ENCODE assay signal across 8 cellular contexts in the genomic region with DNA sequence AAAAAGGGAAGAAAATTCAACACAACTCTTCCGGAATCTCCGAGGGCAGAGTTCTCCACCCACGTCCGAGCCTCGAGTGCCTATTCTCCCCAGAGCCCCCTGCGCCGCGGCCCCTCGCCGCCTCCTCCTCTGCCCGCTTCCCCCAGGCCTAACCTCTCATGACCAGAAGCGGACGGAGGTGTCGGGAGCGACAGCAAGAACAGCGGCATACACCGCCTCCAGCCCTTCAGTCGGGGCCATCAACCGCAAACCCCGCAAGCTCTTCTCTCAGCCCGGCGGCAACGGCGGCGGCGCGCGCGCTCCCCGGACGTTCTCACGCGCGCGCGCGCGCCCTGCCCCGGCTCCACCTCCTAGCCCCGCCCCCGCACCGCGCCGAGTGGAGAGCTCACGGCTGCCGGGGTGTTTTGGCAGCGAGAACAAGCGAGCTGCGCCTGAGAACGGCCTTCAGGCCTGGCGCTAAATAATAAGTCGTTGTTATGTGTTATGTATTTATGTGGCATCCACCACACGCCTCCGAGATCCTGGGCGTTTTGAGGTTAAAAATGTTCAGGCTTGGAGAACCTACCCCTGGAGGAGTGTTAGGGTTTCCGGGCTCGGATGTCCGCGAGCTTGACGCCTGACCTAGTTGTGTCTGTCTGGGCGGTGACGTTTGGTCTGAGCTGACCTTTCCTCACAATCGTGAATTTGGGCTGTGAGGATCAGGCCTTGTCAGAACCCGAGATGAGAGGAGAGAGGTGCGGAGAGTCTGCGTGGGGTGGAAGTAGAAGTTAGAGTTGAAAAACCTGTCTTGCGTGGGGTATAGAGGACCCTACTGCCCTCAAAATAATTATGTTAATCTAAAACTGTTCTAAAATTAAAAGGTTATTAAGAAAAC. TPM values are rescaled to one million over a fixed set of nuclear protein-coding genes. Genes with fewer than 3 reads are reported as not detected.
A peak's percentile ranks its signal among the peaks of the same experiment; 100 is the strongest.
DNase-seq lines count a peak whose midpoint lies in the region; ATAC-seq lines count a peak whose summit lies in the region.

A gene with protein sequence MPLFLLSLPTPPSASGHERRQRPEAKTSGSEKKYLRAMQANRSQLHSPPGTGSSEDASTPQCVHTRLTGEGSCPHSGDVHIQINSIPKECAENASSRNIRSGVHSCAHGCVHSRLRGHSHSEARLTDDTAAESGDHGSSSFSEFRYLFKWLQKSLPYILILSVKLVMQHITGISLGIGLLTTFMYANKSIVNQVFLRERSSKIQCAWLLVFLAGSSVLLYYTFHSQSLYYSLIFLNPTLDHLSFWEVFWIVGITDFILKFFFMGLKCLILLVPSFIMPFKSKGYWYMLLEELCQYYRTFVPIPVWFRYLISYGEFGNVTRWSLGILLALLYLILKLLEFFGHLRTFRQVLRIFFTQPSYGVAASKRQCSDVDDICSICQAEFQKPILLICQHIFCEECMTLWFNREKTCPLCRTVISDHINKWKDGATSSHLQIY (minus strand): TSS at position 286 of the 874 bp plus-strand sequence. CDS start 77 bp downstream, at position 209.

- H3K9me3 Mint-ChIP-seq in activated CD8-positive, alpha-beta memory T cell treated with anti-CD3 and anti-CD28 coated beads, Interleukin-2, amount 10 ng/mL, durations not matched to agents 7 days and 5 days (ENCODE audit: low read depth): no peaks in the 10 kb centered on the region
- H3K9me3 Mint-ChIP-seq in effector memory CD8-positive, alpha-beta T cell: no peaks in the 10 kb centered on the region
- H3K9me3 Mint-ChIP-seq in memory B cell: no peaks in the 10 kb centered on the region

- no peaks in the 10 kb centered on the region for H3K9me3 ChIP-seq in NT2/D1 (ENCODE audit: insufficient read depth, low read length)

- peaks cover 19% of the 10 kb centered on the region for H3K4me1 Mint-ChIP-seq in activated CD8-positive, alpha-beta memory T cell treated with anti-CD3 and anti-CD28 coated beads, Interleukin-2, amount 10 ng/mL, durations not matched to agents 7 days and 5 days
- H3K4me1 Mint-ChIP-seq in effector memory CD8-positive, alpha-beta T cell (ENCODE audit: low read depth in 2 of 2): peaks cover 13 to 19% of the 10 kb centered on the region in 2 donors
- peaks cover 8% of the 10 kb centered on the region for H3K4me1 Mint-ChIP-seq in memory B cell

- H3K27ac Mint-ChIP-seq in activated CD8-positive, alpha-beta memory T cell treated with anti-CD3 and anti-CD28 coated beads, Interleukin-2, amount 10 ng/mL, durations not matched to agents 7 days and 5 days: peak within 1 kb of the TSS; percentile 92
- peak within 1 kb of the TSS; percentile 92 to 95 for H3K27ac Mint-ChIP-seq in effector memory CD8-positive, alpha-beta T cell
- peak within 1 kb of the TSS; percentile 94 for H3K27ac Mint-ChIP-seq in memory B cell

- H3K4me3 ChIP-seq in NT2/D1 (ENCODE audit: insufficient read length, low read depth): peak within 1 kb of the TSS; percentile 58

- ATAC-seq in GM19438 (IDR thresholded peaks at IDR 0.05; ENCODE audit: low read depth, unreplicated experiment) (peak; percentile 80), memory B cell (ENCODE audit: low read depth) (peak; percentile 88)
- peak; percentile 93 for ATAC-seq in activated CD8-positive, alpha-beta memory T cell treated with anti-CD3 and anti-CD28 coated beads, Interleukin-2, amount 10 ng/mL, durations not matched to agents 7 days and 5 days
- peak; percentile 89 for ATAC-seq in effector memory CD8-positive, alpha-beta T cell (replicated peaks)

- peaks cover 21% of the 10 kb centered on the region for H3K27me3 ChIP-seq in NT2/D1 (ENCODE audit: insufficient read depth, insufficient read length)

- H3K27me3 Mint-ChIP-seq in activated CD8-positive, alpha-beta memory T cell treated with anti-CD3 and anti-CD28 coated beads, Interleukin-2, amount 10 ng/mL, durations not matched to agents 7 days and 5 days: no peaks in the 10 kb centered on the region
- no peaks in the 10 kb centered on the region for H3K27me3 Mint-ChIP-seq in effector memory CD8-positive, alpha-beta T cell
- no peaks in the 10 kb centered on the region for H3K27me3 Mint-ChIP-seq in memory B cell

- CTCF ChIA-PET in activated CD8-positive, alpha-beta memory T cell treated with anti-CD3 and anti-CD28 coated beads, Interleukin-2, amount 10 ng/mL, durations not matched to agents 7 days and 5 days (lab: Charles Lee): interaction anchor here (0.6 to 1.6 kb wide), 8 partner anchors 50 to 662 kb away, joined by 3 to 10 read pairs (median 4); partner anchors contain the start of genes PTRH2, TUBD1 and VMP1

- peak within 1 kb of the TSS; percentile 80 for H3K4me3 Mint-ChIP-seq in activated CD8-positive, alpha-beta memory T cell treated with anti-CD3 and anti-CD28 coated beads, Interleukin-2, amount 10 ng/mL, durations not matched to agents 7 days and 5 days
- peak within 1 kb of the TSS; percentile 78 to 89 for H3K4me3 Mint-ChIP-seq in effector memory CD8-positive, alpha-beta T cell
- peak within 1 kb of the TSS; percentile 93 for H3K4me3 Mint-ChIP-seq in memory B cell

- no peaks in the 10 kb centered on the region for H3K4me1 ChIP-seq in NT2/D1 (ENCODE audit: insufficient read depth, insufficient read length)

- peaks cover 5% of the 10 kb centered on the region for H3K36me3 Mint-ChIP-seq in activated CD8-positive, alpha-beta memory T cell treated with anti-CD3 and anti-CD28 coated beads, Interleukin-2, amount 10 ng/mL, durations not matched to agents 7 days and 5 days
- peaks cover 9% of the 10 kb centered on the region for H3K36me3 Mint-ChIP-seq in effector memory CD8-positive, alpha-beta T cell (ENCODE audit: insufficient read depth)
- peaks cover 3% of the 10 kb centered on the region for H3K36me3 Mint-ChIP-seq in memory B cell

- H3K9ac ChIP-seq in NT2/D1 (ENCODE audit: insufficient read length, low read depth): peak within 1 kb of the TSS; percentile 88

- peak in 13 of 14 donors; percentile 43 to 88 (median 76) for DNase-seq in C1 segment of cervical spinal cord (lab: John Stamatoyannopoulos, UW)
- peak; percentile 53 for DNase-seq in HS-5 (ENCODE audit: low read depth)
- DNase-seq in NT2/D1 (ENCODE audit: low read depth, low spot score): peak; percentile 49
- peak; percentile 91 for DNase-seq in activated CD8-positive, alpha-beta memory T cell treated with anti-CD3 and anti-CD28 coated beads, Interleukin-2, amount 10 ng/mL, durations not matched to agents 7 days and 5 days
- DNase-seq in effector memory CD8-positive, alpha-beta T cell: peak; percentile 88 to 89 (median 89)
- peak; percentile 86 to 88 for DNase-seq in memory B cell (ENCODE audit: low spot score in 2 of 2)
- peak; percentile 82 to 98 (median 92) for DNase-seq in stimulated activated CD4-positive, alpha-beta T cell treated with anti-CD3 and anti-CD28 coated beads, TNF-alpha, amount 100 ng/mL, for 48 hours (ENCODE audit: low read depth in 3 of 3)

- peaks cover 10% of the 10 kb centered on the region for H3K36me3 ChIP-seq in NT2/D1 (ENCODE audit: insufficient read depth, insufficient read length, low read length)

RNA-seq across cellular contexts. Expression of the gene that starts here (rescaled TPM):
- 10 to 100 TPM; 16.7 to 17.1 TPM for total RNA-seq in activated CD8-positive, alpha-beta memory T cell treated with anti-CD3 and anti-CD28 coated beads, Interleukin-2, amount 10 ng/mL, durations not matched to agents 7 days and 5 days

Comparison
In these comparisons a context has a peak if more than half of its experiments do, and no peak if none do; other contexts are left out.
1. Peak in every context shown above with its lines: DNase-seq, ATAC-seq and H3K4me3 ChIP-seq.